In the genomic region with DNA sequence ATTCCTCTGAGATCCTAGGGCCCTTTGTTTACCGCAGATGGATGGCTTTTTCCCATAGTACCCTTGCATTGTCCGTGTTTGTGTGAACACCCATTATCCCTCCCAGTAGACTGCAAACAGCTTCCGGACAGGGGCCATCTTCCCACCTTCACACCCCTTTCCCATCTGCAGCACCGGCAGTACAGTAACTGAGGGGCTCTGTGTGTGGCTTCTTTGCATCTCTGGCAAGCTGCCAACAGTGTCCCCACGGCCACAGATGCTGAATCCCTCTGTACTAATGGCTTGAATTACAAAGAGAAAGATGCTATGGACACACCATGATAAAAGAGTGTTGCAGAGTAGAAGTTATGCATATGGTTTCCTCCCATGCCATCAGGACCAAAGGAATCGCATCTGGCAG, we compare ENCODE assay signal across 17 cellular contexts.
DNase-seq lines count a peak whose midpoint lies in the region; TF ChIP-seq lines count a peak whose summit lies in the region.
"Had no signal": no experiment of that assay in that cellular context is flagged by ENCODE, and none has a peak within 500 bp of the region (broad histone marks: within the 10 kb centered on the region; RNA-seq: fewer than 3 reads in every experiment).

No MANE protein-coding gene starts in this region.

- TF ChIP-seq CTCF in glutamatergic neuron (IDR thresholded peaks at IDR 0.05; ENCODE audit: partially characterized antibody, unreplicated experiment): no peak

- H3K4me1 Mint-ChIP-seq in glutamatergic neuron (ENCODE audit: low read depth, unreplicated experiment): peaks cover 23% of the 10 kb centered on the region

- no peaks in the 10 kb centered on the region for H3K36me3 Mint-ChIP-seq in glutamatergic neuron (ENCODE audit: unreplicated experiment)

- peaks cover 16% of the 10 kb centered on the region for H3K9me3 Mint-ChIP-seq in glutamatergic neuron (ENCODE audit: unreplicated experiment)

- H3K27ac Mint-ChIP-seq in glutamatergic neuron (ENCODE audit: unreplicated experiment): peak overlapping the region; percentile 90

- peak; percentile 53 for DNase-seq in NCI-H748 (lab: John Stamatoyannopoulos, UW; ENCODE audit: unreplicated experiment)
- DNase-seq in NCI-H748 treated with DMSO at 0.1 percent for 48 hours (lab: John Stamatoyannopoulos, UW): no peak
- peak; percentile 26 for DNase-seq in NCI-H2227 (lab: John Stamatoyannopoulos, UW; ENCODE audit: unreplicated experiment)
- peak; percentile 82 for DNase-seq in glutamatergic neuron
- DNase-seq in retina: peak; percentile 28
- no peak for DNase-seq in NCI-H526 treated with DMSO at 0.1 percent for 48 hours (lab: John Stamatoyannopoulos, UW)
- no peak for DNase-seq in anterior cingulate cortex (lab: John Stamatoyannopoulos, UW)
- DNase-seq: GOT3; HCEC 1CT; IMR-90; MM.1S; NCI-H1694 treated with DMSO at 0.1 percent for 48 hours; NCI-H2081; NCI-H446 treated with DMSO at 0.1 percent for 48 hours; NCI-H526; NK-92 treated with Interleukin-12 subunit alpha and Interleukin-12 subunit beta, amount 100 ng/mL, for 24 hours; PC-3 had no signal

- H3K27me3 Mint-ChIP-seq in glutamatergic neuron (ENCODE audit: unreplicated experiment): peaks cover 6% of the 10 kb centered on the region

- peak overlapping the region; percentile 25 for H3K4me3 Mint-ChIP-seq in glutamatergic neuron (ENCODE audit: unreplicated experiment)

Comparison
In these comparisons a context has a peak if more than half of its experiments do, and no peak if none do; other contexts are left out.
1. DNase-seq: peak in NCI-H748 (single experiment), NCI-H2227 (single experiment), glutamatergic neuron (single experiment) and retina (single experiment); none in NCI-H748 treated with DMSO at 0.1 percent for 48 hours (single experiment), NCI-H526 treated with DMSO at 0.1 percent for 48 hours (single experiment) and anterior cingulate cortex (0 of 58).